8 cellular contexts compared by ENCODE assay signal in genomic region chr4:184282251-184282713, GRCh38.
DNase-seq lines count a peak whose midpoint lies in the region; ATAC-seq and TF ChIP-seq lines count a peak whose summit lies in the region.

No MANE protein-coding gene starts in this region.

- no peaks in the 10 kb centered on the region for H3K36me3 ChIP-seq in endodermal cell (ENCODE audit: control insufficient read depth, insufficient read depth, low read length)
- H3K36me3 ChIP-seq in spleen = no peaks in the 10 kb centered on the region

- no peak overlapping the region for H3K4me3 Mint-ChIP-seq in endodermal cell

- no peak overlapping the region for H3K9ac ChIP-seq in endodermal cell (ENCODE audit: extremely low read depth, low read length, poor library complexity, severe bottlenecking)

- no peaks in the 10 kb centered on the region for H3K4me1 Mint-ChIP-seq in endodermal cell

- H3K4me3 ChIP-seq in endodermal cell (ENCODE audit: low read length) (no peak overlapping the region), spleen (no peak overlapping the region)

- H3K9me3 ChIP-seq in endodermal cell (ENCODE audit: control insufficient read depth, low read length) = no peaks in the 10 kb centered on the region
- peaks cover 0 to 8% (median 4%) of the 10 kb centered on the region in 8 donors for H3K9me3 ChIP-seq in spleen

- no peak overlapping the region for H3K27ac Mint-ChIP-seq in endodermal cell

- intact Hi-C loops in spleen (cut with DNase I; ENCODE audit: low total_unique reads) = no loop called here

- no peaks in the 10 kb centered on the region for H3K36me3 Mint-ChIP-seq in endodermal cell (ENCODE audit: low read depth)

- H3K27me3 Mint-ChIP-seq in endodermal cell (ENCODE audit: insufficient read depth) = no peaks in the 10 kb centered on the region

- DNase-seq in T-helper 1 cell (peak in 3 of 5 donors; percentile 13 to 87 (median 34)), endodermal cell (peak; percentile 59), spleen (peak; percentile 86), OCI-M1 (lab: John Stamatoyannopoulos, UW) (no peak), NCI-H82 (lab: John Stamatoyannopoulos, UW) (no peak), AG20443 (ENCODE audit: low spot score) (no peak)

- ATAC-seq in GM18517 (IDR thresholded peaks at IDR 0.05; ENCODE audit: unreplicated experiment) (peak; percentile 21), HG02970 (IDR thresholded peaks at IDR 0.05; ENCODE audit: low FRiP score, unreplicated experiment) (peak; percentile 33)

- TF ChIP-seq CTCF in endodermal cell (conservative IDR thresholded peaks at IDR 0.05) (peak; percentile 49), spleen (IDR thresholded peaks at IDR 0.05 in 8 of 11, conservative IDR thresholded peaks at IDR 0.05 in 3 of 11) (peak in 5 of 11 experiments; percentile 13 to 34 (median 23))

- H3K27ac ChIP-seq in endodermal cell (ENCODE audit: low read depth, low read length) (no peak overlapping the region), spleen (peak overlapping the region in 7 of 8 donors; percentile 27 to 87 (median 74))

- H3K27me3 ChIP-seq in endodermal cell (ENCODE audit: control insufficient read depth, insufficient read depth, low read length, poor library complexity, severe bottlenecking) = no peaks in the 10 kb centered on the region
- H3K27me3 ChIP-seq in spleen (replicated peaks in 1 of 7) = no peaks in the 10 kb centered on the region

- peaks cover 10% of the 10 kb centered on the region for H3K9me3 Mint-ChIP-seq in endodermal cell

- TF ChIP-seq POLR2A in spleen (IDR thresholded peaks at IDR 0.05) = no peak

- no peaks in the 10 kb centered on the region for H3K4me1 ChIP-seq in endodermal cell (ENCODE audit: control insufficient read depth, insufficient read depth, low read length)
- H3K4me1 ChIP-seq in spleen = peaks cover 33 to 58% (median 44%) of the 10 kb centered on the region in 6 donors

- 88 to 95% methylated on average over 6 to 8 of the region's 8 CpGs for WGBS in endodermal cell (ENCODE audit: insufficient coverage in 1 of 2, insufficient read length in 1 of 2), 2 experiments
- WGBS in spleen, 5 donors = 28 to 56% (median 43%) methylated on average over 8 of the region's 8 CpGs

Comparison
In these comparisons a context has a peak if more than half of its experiments do, and no peak if none do; other contexts are left out.
1. DNase-seq: peak in T-helper 1 cell (3 of 5), endodermal cell (single experiment) and spleen (single experiment); none in OCI-M1 (single experiment), NCI-H82 (single experiment) and AG20443 (single experiment).